In genomic region chr10:5746197-5746596, GRCh38 we compare ENCODE assay signal across 19 cellular contexts.
DNase-seq lines count a peak whose midpoint lies in the region; ATAC-seq and TF ChIP-seq lines count a peak whose summit lies in the region.
"Had no signal": no experiment of that assay in that cellular context is flagged by ENCODE, and none has a peak within 500 bp of the region (broad histone marks: within the 10 kb centered on the region; RNA-seq: fewer than 3 reads in every experiment).

No MANE protein-coding gene starts in this region.

- H3K36me3 Mint-ChIP-seq in CD8-positive, alpha-beta T cell, result peaks cover 85% of the 10 kb centered on the region

- no peak overlapping the region for H3K27ac ChIP-seq in CD8-positive, alpha-beta T cell (ENCODE audit: low read depth, low read length)
- H3K27ac ChIP-seq in left ventricle myocardium inferior (replicated peaks) (no peak overlapping the region), testis (no peak overlapping the region), prostate gland (peak overlapping the region in 1 of 2 donors; percentile 41)
- H3K27ac ChIP-seq: BLaER1, GM23248, SJSA1 had no signal

- intact Hi-C loops in CD8-positive, alpha-beta T cell (cut with DNase I, micrococcal nuclease), result no loop called here
- intact Hi-C loops in left ventricle myocardium inferior (cut with micrococcal nuclease), result no loop called here
- intact Hi-C loops in testis (cut with DNase I; ENCODE audit: low total_unique reads), result no loop called here
- intact Hi-C loops in prostate gland (cut with DNase I), result no loop called here

- no peak overlapping the region for H3K4me3 Mint-ChIP-seq in CD8-positive, alpha-beta T cell

- H3K9me3 ChIP-seq in CD8-positive, alpha-beta T cell (ENCODE audit: low read length), result no peaks in the 10 kb centered on the region
- no peaks in the 10 kb centered on the region for H3K9me3 ChIP-seq in left ventricle myocardium inferior (replicated peaks)
- H3K9me3 ChIP-seq in testis, result no peaks in the 10 kb centered on the region
- H3K9me3 ChIP-seq in prostate gland, result no peaks in the 10 kb centered on the region
- H3K9me3 ChIP-seq: BLaER1, SJSA1 had no signal

- TF ChIP-seq POLR2A in testis (IDR thresholded peaks at IDR 0.05) (no peak), prostate gland (IDR thresholded peaks at IDR 0.05) (no peak)

- H3K9me3 Mint-ChIP-seq in CD8-positive, alpha-beta T cell, result no peaks in the 10 kb centered on the region

- no peaks in the 10 kb centered on the region for H3K27me3 Mint-ChIP-seq in CD8-positive, alpha-beta T cell (ENCODE audit: low read depth)

- POLR2A ChIA-PET in CD8-positive, alpha-beta T cell (lab: Charles Lee), result interaction anchor here (0.5 to 0.6 kb wide), 2 partner anchors 77 to 311 kb away, joined by 3 to 4 read pairs; no protein-coding TSS in a partner anchor

- 69 to 71% methylated on average over 4 of the region's 4 CpGs for WGBS in testis, 2 donors
- 70% methylated on average over 4 of the region's 4 CpGs for WGBS in prostate gland

- ATAC-seq in CD8-positive, alpha-beta T cell, result no peak
- ATAC-seq: HCT116, HepG2 had no signal

- no peaks in the 10 kb centered on the region for H3K27me3 ChIP-seq in CD8-positive, alpha-beta T cell (ENCODE audit: insufficient read depth, low read length)
- H3K27me3 ChIP-seq in left ventricle myocardium inferior (ENCODE audit: low read depth), result no peaks in the 10 kb centered on the region
- no peaks in the 10 kb centered on the region for H3K27me3 ChIP-seq in testis
- H3K27me3 ChIP-seq in prostate gland (replicated peaks; ENCODE audit: insufficient read depth), result no peaks in the 10 kb centered on the region
- H3K27me3 ChIP-seq: BLaER1, SJSA1 had no signal

- DNase-seq in NCI-H1105 treated with DMSO at 0.1 percent for 48 hours (lab: John Stamatoyannopoulos, UW), result peak; percentile 24
- no peak for DNase-seq in NCI-H1105 (lab: John Stamatoyannopoulos, UW)
- no peak for DNase-seq in CD8-positive, alpha-beta T cell
- peak; percentile 30 for DNase-seq in NCI-H510A (lab: John Stamatoyannopoulos, UW)
- DNase-seq in left ventricle myocardium inferior, result peak; percentile 41
- no peak for DNase-seq in effector CD8-positive, alpha-beta T cell (lab: John Stamatoyannopoulos, UW)
- DNase-seq in testis, result no peak
- DNase-seq in prostate gland (ENCODE audit: low spot score), result no peak
- DNase-seq: 8988T, GM23248, MM.1S, NCI-H1436 treated with DMSO at 0.1 percent for 48 hours, NCI-H2171, NCI-H524, RPMI8226 had no signal

- peaks cover 41% of the 10 kb centered on the region for H3K36me3 ChIP-seq in CD8-positive, alpha-beta T cell (ENCODE audit: insufficient read depth, low read length)
- H3K36me3 ChIP-seq in left ventricle myocardium inferior (peaks cover 66% of the 10 kb centered on the region), testis (ENCODE audit: low read depth, missing control alignments) (no peaks in the 10 kb centered on the region), prostate gland (no peaks in the 10 kb centered on the region)

- no peak overlapping the region for H3K4me3 ChIP-seq in CD8-positive, alpha-beta T cell (ENCODE audit: low read depth, low read length)
- H3K4me3 ChIP-seq in left ventricle myocardium inferior (no peak overlapping the region), testis (no peak overlapping the region), prostate gland (no peak overlapping the region)
- H3K4me3 ChIP-seq: BLaER1, GM23248, SJSA1 had no signal

- peak overlapping the region; percentile 32 for H3K27ac Mint-ChIP-seq in CD8-positive, alpha-beta T cell

- H3K4me1 ChIP-seq in CD8-positive, alpha-beta T cell (ENCODE audit: insufficient read depth, low read length), result no peaks in the 10 kb centered on the region
- peaks cover 6% of the 10 kb centered on the region for H3K4me1 ChIP-seq in left ventricle myocardium inferior
- no peaks in the 10 kb centered on the region for H3K4me1 ChIP-seq in testis
- H3K4me1 ChIP-seq in prostate gland (replicated peaks), result peaks cover 4% of the 10 kb centered on the region
- H3K4me1 ChIP-seq: SJSA1 had no signal

- H3K4me1 Mint-ChIP-seq in CD8-positive, alpha-beta T cell (ENCODE audit: low read depth), result peaks cover 7% of the 10 kb centered on the region

- TF ChIP-seq CTCF in CD8-positive, alpha-beta T cell (IDR thresholded peaks at IDR 0.05), result no peak
- no peak for TF ChIP-seq CTCF in left ventricle myocardium inferior (IDR thresholded peaks at IDR 0.05; ENCODE audit: borderline replicate concordance)
- TF ChIP-seq CTCF in testis (IDR thresholded peaks at IDR 0.05), result no peak
- TF ChIP-seq CTCF in prostate gland (IDR thresholded peaks at IDR 0.05), result no peak

- CTCF ChIA-PET in CD8-positive, alpha-beta T cell (lab: Charles Lee), result no interaction called here

Comparison
In these comparisons a context has a peak if more than half of its experiments do, and no peak if none do; other contexts are left out.
1. DNase-seq: peak in NCI-H1105 treated with DMSO at 0.1 percent for 48 hours (single experiment), NCI-H510A (single experiment) and left ventricle myocardium inferior (single experiment); none in NCI-H1105 (single experiment), CD8-positive, alpha-beta T cell (0 of 7), effector CD8-positive, alpha-beta T cell (single experiment), testis (single experiment) and prostate gland (single experiment).